29 cellular contexts compared by ENCODE assay signal in the genomic region with DNA sequence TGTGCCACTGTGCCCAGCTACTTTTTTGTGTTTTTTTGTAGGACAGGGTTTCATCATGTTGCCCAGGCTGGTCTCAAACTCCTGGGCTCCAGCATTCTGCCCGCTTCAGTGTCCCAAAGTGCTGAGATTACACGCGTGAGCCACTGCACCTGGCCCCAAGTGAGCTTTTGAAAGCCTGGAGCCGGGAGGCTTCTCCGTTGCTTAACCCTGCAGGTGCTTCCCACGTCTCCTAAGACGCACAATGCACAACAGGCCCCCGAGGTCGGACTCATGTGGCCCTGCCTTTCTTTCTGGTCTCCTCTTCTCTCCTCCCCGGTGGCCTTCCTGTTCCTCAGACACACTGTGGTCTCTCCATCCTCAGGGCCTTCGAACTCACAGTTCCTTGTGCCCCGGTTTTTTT. TPM values are rescaled to one million over a fixed set of nuclear protein-coding genes. Genes with fewer than 3 reads are reported as not detected.
"Had no signal": no experiment of that assay in that cellular context is flagged by ENCODE, and none has a peak within 500 bp of the region (broad histone marks: within the 10 kb centered on the region; RNA-seq: fewer than 3 reads in every experiment).

No MANE protein-coding gene starts in this region.

- H3K4me1 ChIP-seq: Peyer's patch, SJSA1 had no signal

- H3K27ac Mint-ChIP-seq: activated CD8-positive, alpha-beta T cell treated with anti-CD3 and anti-CD28 coated beads, Interleukin-2, amount 10 ng/mL, durations not matched to agents 7 days and 5 days; activated T-helper 1 cell treated with anti-CD3 and anti-CD28 coated beads, Interleukin-12 subunit alpha, Interleukin-12 subunit beta, Interleukin-2, Interleukin-4 antibody, amounts not matched to agents 30 ng/mL and 10 ng/mL and 1 ng/mL, durations not matched to agents 14 hours and 24 hours and 36 hours had no signal

- H3K9me3 ChIP-seq: Peyer's patch, SJSA1 had no signal

- H3K27me3 ChIP-seq: brain microvascular endothelial cell, cardiac muscle cell, Peyer's patch, SJSA1 had no signal

- H3K27ac ChIP-seq: brain microvascular endothelial cell, cardiac muscle cell, Peyer's patch, SJSA1 had no signal

- DNase-seq: activated CD4-positive, alpha-beta T cell treated with anti-CD3 and anti-CD28 coated beads for 48 hours; activated CD4-positive, alpha-beta T cell treated with anti-CD3 and anti-CD28 coated beads, Interleukin-2, amount 50 U/mL, for 4 hours; activated CD8-positive, alpha-beta memory T cell treated with anti-CD3 and anti-CD28 coated beads, Interleukin-2, amount 50 U/mL, for 48 hours; activated CD8-positive, alpha-beta T cell treated with anti-CD3 and anti-CD28 coated beads, Interleukin-2, amount 10 ng/mL, durations not matched to agents 7 days and 5 days; activated effector memory CD4-positive, alpha-beta T cell treated with Interleukin-2 at 50 U/mL for 16 hours; activated naive CD4-positive, alpha-beta T cell; activated T-cell treated with anti-CD3 and anti-CD28 coated beads, Interleukin-2, amount 50 U/mL, for 1 hour; amygdala; brain microvascular endothelial cell; KG1; NCI-H1092; NCI-H1417; NCI-H1930; NCI-H345; NCI-H510A; NCI-H69; NK-92 treated with Interleukin-12 subunit alpha and Interleukin-12 subunit beta, amount 100 ng/mL, for 24 hours; Peyer's patch; SHP77; SW 1271 had no signal

- ATAC-seq: activated CD4-positive, CD25-positive, alpha-beta regulatory T cell treated with anti-CD3 and anti-CD28 coated beads, Interleukin-2, amount 50 U/mL, for 24 hours; activated CD8-positive, alpha-beta T cell treated with anti-CD3 and anti-CD28 coated beads, Interleukin-2, amount 10 ng/mL, durations not matched to agents 7 days and 5 days; activated naive CD4-positive, alpha-beta T cell treated with anti-CD3 and anti-CD28 coated beads, Interleukin-2, amount 50 U/mL, for 72 hours; SK-N-SH treated with all-trans-retinoic acid at 6 μM for 48 hours had no signal

- H3K4me3 Mint-ChIP-seq: activated CD8-positive, alpha-beta T cell treated with anti-CD3 and anti-CD28 coated beads, Interleukin-2, amount 10 ng/mL, durations not matched to agents 7 days and 5 days; activated T-helper 1 cell treated with anti-CD3 and anti-CD28 coated beads, Interleukin-12 subunit alpha, Interleukin-12 subunit beta, Interleukin-2, Interleukin-4 antibody, amounts not matched to agents 30 ng/mL and 10 ng/mL and 1 ng/mL, durations not matched to agents 14 hours and 24 hours and 36 hours had no signal

- H3K9me3 Mint-ChIP-seq: activated naive CD4-positive, alpha-beta T cell treated with anti-CD3 and anti-CD28 coated beads, Interleukin-2, amount 50 U/mL, for 72 hours; activated T-helper 1 cell treated with anti-CD3 and anti-CD28 coated beads, Interleukin-12 subunit alpha, Interleukin-12 subunit beta, Interleukin-2, Interleukin-4 antibody, amounts not matched to agents 30 ng/mL and 10 ng/mL and 1 ng/mL, durations not matched to agents 14 hours and 24 hours and 36 hours had no signal

- H3K4me3 ChIP-seq: cardiac muscle cell, Peyer's patch, SJSA1 had no signal

RNA-seq across cellular contexts. Expression of gene CD19, which starts 19.2 kb away (rescaled TPM):
- total RNA-seq: activated T-helper 1 cell treated with anti-CD3 and anti-CD28 coated beads, Interleukin-12 subunit alpha, Interleukin-12 subunit beta, Interleukin-2, Interleukin-4 antibody, amounts not matched to agents 30 ng/mL and 10 ng/mL and 1 ng/mL, durations not matched to agents 14 hours and 24 hours and 36 hours; LHCN-M2; M059J; SJSA1; T-helper 1 cell treated with Interleukin-12 subunit alpha and Interleukin-12 subunit beta and Interleukin-4 antibody, amounts not matched to agents 30 ng/mL and 1 ng/mL, for 36 hours had no signal
- polyA plus RNA-seq: cardiac muscle cell had no signal

RNA-seq across cellular contexts. Expression of gene ATP2A1, which starts 34.3 kb away (rescaled TPM):
- total RNA-seq: M059J had no signal
